In genomic region chr14:96126783-96127271, GRCh38 we compare ENCODE assay signal across 1 cellular context.
TF ChIP-seq lines count a peak whose summit lies in the region.

No MANE protein-coding gene starts in this region.

TF ChIP-seq in HepG2, 621 proteins besides CTCF, POLR2A, EP300 and RAD21 (continued from another document):
- no peak for TF ChIP-seq KAT7 (CRISPR knock-in tag; IDR thresholded peaks at IDR 0.05; ENCODE audit: borderline replicate concordance)
- TF ChIP-seq PHF20 (CRISPR knock-in tag; IDR thresholded peaks at IDR 0.05): no peak
- TF ChIP-seq TBX2 (CRISPR knock-in tag; IDR thresholded peaks at IDR 0.05; ENCODE audit: borderline replicate concordance): no peak
- TF ChIP-seq ZNF644 (CRISPR knock-in tag; IDR thresholded peaks at IDR 0.05; ENCODE audit: low read depth): no peak
